In the genomic region with DNA sequence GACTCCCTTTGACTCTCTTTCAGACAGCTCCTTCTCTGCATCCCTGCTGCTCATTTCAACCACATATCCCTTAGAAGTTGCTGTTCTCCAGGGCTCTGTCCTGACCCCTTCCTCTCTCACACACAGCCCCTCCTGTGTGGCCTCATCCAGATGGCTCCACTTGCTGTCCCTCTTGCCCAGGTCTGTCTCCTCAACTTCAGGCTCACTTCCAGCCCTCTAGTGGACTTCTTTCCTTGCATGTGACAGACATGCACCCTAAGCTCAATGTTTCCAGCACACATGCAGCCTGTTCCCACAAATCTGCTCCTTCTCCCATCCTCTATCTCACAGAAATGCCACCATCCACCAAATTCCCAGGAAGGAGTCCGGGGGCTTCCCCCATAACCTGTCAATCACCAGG, we compare ENCODE assay signal across 17 cellular contexts. TPM values are rescaled to one million over a fixed set of nuclear protein-coding genes. Genes with fewer than 3 reads are reported as not detected.
DNase-seq lines count a peak whose midpoint lies in the region; ATAC-seq and TF ChIP-seq lines count a peak whose summit lies in the region.
"Had no signal": no experiment of that assay in that cellular context is flagged by ENCODE, and none has a peak within 500 bp of the region (broad histone marks: within the 10 kb centered on the region; RNA-seq: fewer than 3 reads in every experiment).

No MANE protein-coding gene starts in this region.

- H3K9me2 ChIP-seq in SK-N-SH: no peaks in the 10 kb centered on the region

- no peak for TF ChIP-seq POLR2A in esophagus squamous epithelium (IDR thresholded peaks at IDR 0.05)

- ATAC-seq in SK-N-SH treated with all-trans-retinoic acid at 6 μM for 48 hours (0 out of 3 replicates have a peak, but pooled peaks have one; percentile 6), HG02852 (IDR thresholded peaks at IDR 0.05; ENCODE audit: unreplicated experiment) (no peak)
- ATAC-seq: HCT116, Panc1 had no signal

- POLR2A ChIA-PET in SK-N-SH (lab: Yijun Ruan, JAX): interaction anchor here (1.0 kb wide), 1 partner anchor 9 kb away, joined by 4 read pairs; a partner anchor contains a TSS

- H3F3A ChIP-seq in SK-N-SH (replicated peaks; ENCODE audit: insufficient read depth): peaks cover 4% of the 10 kb centered on the region

- no peak for TF ChIP-seq EP300 in SK-N-SH (IDR thresholded peaks at IDR 0.05; ENCODE audit: borderline replicate concordance in 1 of 2, low read depth in 1 of 2, low read length in 1 of 2)

- H3K4me1 ChIP-seq in SK-N-SH (ENCODE audit: control insufficient read depth in 1 of 2, insufficient read depth in 2 of 2, low read depth in 1 of 2, low read length in 1 of 2): peaks cover 1 to 12% of the 10 kb centered on the region in 2 experiments; a peak in 2 of 4 replicates
- H3K4me1 ChIP-seq in colonic mucosa: no peaks in the 10 kb centered on the region
- peaks cover 0 to 10% (median 3%) of the 10 kb centered on the region in 3 donors for H3K4me1 ChIP-seq in esophagus squamous epithelium
- H3K4me1 ChIP-seq: Caco-2 had no signal

- no peak overlapping the region for H3K4me3 ChIP-seq in SK-N-SH (ENCODE audit: low read depth in 2 of 2, low read length in 1 of 2)
- H3K4me3 ChIP-seq in cardiac fibroblast (replicated peaks in 1 of 2; ENCODE audit: low read depth in 2 of 2, low read length in 2 of 2): no peak overlapping the region
- no peak overlapping the region for H3K4me3 ChIP-seq in colonic mucosa
- H3K4me3 ChIP-seq in esophagus squamous epithelium: no peak overlapping the region

- no peaks in the 10 kb centered on the region for H3K36me3 ChIP-seq in SK-N-SH (replicated peaks in 1 of 2; ENCODE audit: control insufficient read depth in 1 of 2, insufficient read depth in 2 of 2, low read length in 1 of 2)
- H3K36me3 ChIP-seq in colonic mucosa: no peaks in the 10 kb centered on the region
- H3K36me3 ChIP-seq in esophagus squamous epithelium: no peaks in the 10 kb centered on the region

- no peak overlapping the region for H3K27ac ChIP-seq in SK-N-SH (ENCODE audit: low read depth in 2 of 2, low read length in 1 of 2)
- H3K27ac ChIP-seq in colonic mucosa: no peak overlapping the region
- no peak overlapping the region for H3K27ac ChIP-seq in esophagus squamous epithelium

- H3K9me3 ChIP-seq in SK-N-SH: no peaks in the 10 kb centered on the region
- no peaks in the 10 kb centered on the region for H3K9me3 ChIP-seq in colonic mucosa
- H3K9me3 ChIP-seq in esophagus squamous epithelium: no peaks in the 10 kb centered on the region

- no peak overlapping the region for H3K4me2 ChIP-seq in SK-N-SH

- H4K20me1 ChIP-seq in SK-N-SH (ENCODE audit: insufficient read depth): no peaks in the 10 kb centered on the region

- intact Hi-C loops in colonic mucosa (cut with DNase I) (no loop called here), esophagus squamous epithelium (cut with DNase I) (no loop called here)

- H2AFZ ChIP-seq in SK-N-SH (ENCODE audit: low read depth): no peak overlapping the region

- H3K9ac ChIP-seq in SK-N-SH: no peak overlapping the region
- no peak overlapping the region for H3K9ac ChIP-seq in colonic mucosa (ENCODE audit: low read depth in 2 of 2, low read length in 2 of 2)

- no peaks in the 10 kb centered on the region for H3K79me2 ChIP-seq in SK-N-SH (ENCODE audit: insufficient read depth)

- TF ChIP-seq CTCF in SK-N-SH (IDR thresholded peaks at IDR 0.05): no peak
- TF ChIP-seq CTCF in cardiac fibroblast (IDR thresholded peaks at IDR 0.05; ENCODE audit: low read depth, low read length): peak; percentile 1
- TF ChIP-seq CTCF in colonic mucosa (IDR thresholded peaks at IDR 0.05): no peak
- TF ChIP-seq CTCF in esophagus squamous epithelium (IDR thresholded peaks at IDR 0.05): no peak

- CTCF ChIA-PET in SK-N-SH (lab: Yijun Ruan, JAX): interaction anchor here (0.8 to 5.1 kb wide), 5 partner anchors 9 to 172 kb away, joined by 3 to 37 read pairs (median 6); no protein-coding TSS in a partner anchor

- DNase-seq in SK-N-SH: no peak
- peak; percentile 7 for DNase-seq in SK-N-DZ (ENCODE audit: low spot score)
- no peak for DNase-seq in cardiac fibroblast (ENCODE audit: low read depth in 2 of 2)
- DNase-seq in retina: peak; percentile 6
- DNase-seq in colonic mucosa: no peak
- DNase-seq in esophagus squamous epithelium (lab: John Stamatoyannopoulos, UW): no peak
- DNase-seq: Caco-2; CD4-positive, alpha-beta T cell; KG1; MV-4-11; NCI-H2029; NCI-H446; NCI-H526 treated with DMSO at 0.1 percent for 48 hours had no signal

- no peaks in the 10 kb centered on the region; the same call in 1 of the 2 replicates for H3K27me3 ChIP-seq in SK-N-SH (ENCODE audit: insufficient read depth)
- H3K27me3 ChIP-seq in colonic mucosa: no peaks in the 10 kb centered on the region
- H3K27me3 ChIP-seq in esophagus squamous epithelium: peaks cover 0 to 11% (median 0%) of the 10 kb centered on the region in 4 donors

- WGBS in SK-N-SH (ENCODE audit: low lambda C conversion rate): 53% methylated on average over 1 of the region's 1 CpG
- 71 to 78% methylated on average over 1 of the region's 1 CpG for WGBS in esophagus squamous epithelium, 2 donors

- no peak for TF ChIP-seq RAD21 in SK-N-SH (IDR thresholded peaks at IDR 0.05; ENCODE audit: low read length)

TF ChIP-seq in SK-N-SH treated with all-trans-retinoic acid at 6 μM for 48 hours, 23 proteins besides CTCF, POLR2A, EP300 and RAD21:
- no peak for TF ChIP-seq GLIS3 (CRISPR knock-in tag; IDR thresholded peaks at IDR 0.05)
- no peak for TF ChIP-seq CSDC2 (CRISPR knock-in tag; IDR thresholded peaks at IDR 0.05)
- TF ChIP-seq ISL1 (CRISPR knock-in tag; IDR thresholded peaks at IDR 0.05): no peak
- TF ChIP-seq ZC3H10 (CRISPR knock-in tag; IDR thresholded peaks at IDR 0.05): no peak
- no peak for TF ChIP-seq ZNF565 (CRISPR knock-in tag; conservative IDR thresholded peaks at IDR 0.05; ENCODE audit: low read depth)
- TF ChIP-seq ZFP30 (CRISPR knock-in tag; IDR thresholded peaks at IDR 0.05): no peak
- no peak for TF ChIP-seq ZNF70 (CRISPR knock-in tag; IDR thresholded peaks at IDR 0.05)
- TF ChIP-seq, protein P1, sequence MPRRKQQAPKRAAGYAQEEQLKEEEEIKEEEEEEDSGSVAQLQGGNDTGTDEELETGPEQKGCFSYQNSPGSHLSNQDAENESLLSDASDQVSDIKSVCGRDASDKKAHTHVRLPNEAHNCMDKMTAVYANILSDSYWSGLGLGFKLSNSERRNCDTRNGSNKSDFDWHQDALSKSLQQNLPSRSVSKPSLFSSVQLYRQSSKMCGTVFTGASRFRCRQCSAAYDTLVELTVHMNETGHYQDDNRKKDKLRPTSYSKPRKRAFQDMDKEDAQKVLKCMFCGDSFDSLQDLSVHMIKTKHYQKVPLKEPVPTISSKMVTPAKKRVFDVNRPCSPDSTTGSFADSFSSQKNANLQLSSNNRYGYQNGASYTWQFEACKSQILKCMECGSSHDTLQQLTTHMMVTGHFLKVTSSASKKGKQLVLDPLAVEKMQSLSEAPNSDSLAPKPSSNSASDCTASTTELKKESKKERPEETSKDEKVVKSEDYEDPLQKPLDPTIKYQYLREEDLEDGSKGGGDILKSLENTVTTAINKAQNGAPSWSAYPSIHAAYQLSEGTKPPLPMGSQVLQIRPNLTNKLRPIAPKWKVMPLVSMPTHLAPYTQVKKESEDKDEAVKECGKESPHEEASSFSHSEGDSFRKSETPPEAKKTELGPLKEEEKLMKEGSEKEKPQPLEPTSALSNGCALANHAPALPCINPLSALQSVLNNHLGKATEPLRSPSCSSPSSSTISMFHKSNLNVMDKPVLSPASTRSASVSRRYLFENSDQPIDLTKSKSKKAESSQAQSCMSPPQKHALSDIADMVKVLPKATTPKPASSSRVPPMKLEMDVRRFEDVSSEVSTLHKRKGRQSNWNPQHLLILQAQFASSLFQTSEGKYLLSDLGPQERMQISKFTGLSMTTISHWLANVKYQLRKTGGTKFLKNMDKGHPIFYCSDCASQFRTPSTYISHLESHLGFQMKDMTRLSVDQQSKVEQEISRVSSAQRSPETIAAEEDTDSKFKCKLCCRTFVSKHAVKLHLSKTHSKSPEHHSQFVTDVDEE (CRISPR knock-in tag; IDR thresholded peaks at IDR 0.05): no peak

TF ChIP-seq in SK-N-SH, 30 proteins besides CTCF, POLR2A, EP300 and RAD21:
- TF ChIP-seq, protein P2, sequence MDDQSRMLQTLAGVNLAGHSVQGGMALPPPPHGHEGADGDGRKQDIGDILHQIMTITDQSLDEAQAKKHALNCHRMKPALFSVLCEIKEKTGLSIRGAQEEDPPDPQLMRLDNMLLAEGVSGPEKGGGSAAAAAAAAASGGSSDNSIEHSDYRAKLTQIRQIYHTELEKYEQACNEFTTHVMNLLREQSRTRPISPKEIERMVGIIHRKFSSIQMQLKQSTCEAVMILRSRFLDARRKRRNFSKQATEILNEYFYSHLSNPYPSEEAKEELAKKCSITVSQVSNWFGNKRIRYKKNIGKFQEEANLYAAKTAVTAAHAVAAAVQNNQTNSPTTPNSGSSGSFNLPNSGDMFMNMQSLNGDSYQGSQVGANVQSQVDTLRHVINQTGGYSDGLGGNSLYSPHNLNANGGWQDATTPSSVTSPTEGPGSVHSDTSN (IDR thresholded peaks at IDR 0.05): no peak
- TF ChIP-seq MXI1 (IDR thresholded peaks at IDR 0.05; ENCODE audit: low read depth, low read length): no peak
- TF ChIP-seq ELF1 (IDR thresholded peaks at IDR 0.05): no peak

RNA-seq across cellular contexts. Expression of a gene that starts 9.0 kb away (rescaled TPM):
- polyA plus RNA-seq in SK-N-SH (2012; rRNA removed): 15.4 and 18.5 TPM in 2 replicates
- polyA plus RNA-seq in SK-N-SH (2012; cell fraction: cytosol; rRNA removed): 24.7 and 39.6 TPM in 2 replicates
- 8.2 and 8.3 TPM in 2 replicates for polyA plus RNA-seq in SK-N-SH (2012; cell fraction: nucleus; rRNA removed)
- 43.6 and 57.3 TPM in 2 replicates for polyA plus RNA-seq in SK-N-DZ (2014; cell fraction: cytosol; rRNA removed)
- polyA plus RNA-seq in SK-N-DZ (2014; cell fraction: nucleus; rRNA removed): 25.4 and 37.1 TPM in 2 replicates
- 10 to 100 TPM; 58.3 to 62.0 TPM for total RNA-seq in colonic mucosa
- total RNA-seq in esophagus squamous epithelium: 10 to 100 TPM; 29.6 to 48.5 (median 43.6) TPM

Comparison
In these comparisons a context has a peak if more than half of its experiments do, and no peak if none do; other contexts are left out.
1. DNase-seq: peak in SK-N-DZ (single experiment) and retina (single experiment); none in SK-N-SH (single experiment), cardiac fibroblast (0 of 2), colonic mucosa (single experiment) and esophagus squamous epithelium (single experiment).